11 cellular contexts compared by ENCODE assay signal in the genomic region with DNA sequence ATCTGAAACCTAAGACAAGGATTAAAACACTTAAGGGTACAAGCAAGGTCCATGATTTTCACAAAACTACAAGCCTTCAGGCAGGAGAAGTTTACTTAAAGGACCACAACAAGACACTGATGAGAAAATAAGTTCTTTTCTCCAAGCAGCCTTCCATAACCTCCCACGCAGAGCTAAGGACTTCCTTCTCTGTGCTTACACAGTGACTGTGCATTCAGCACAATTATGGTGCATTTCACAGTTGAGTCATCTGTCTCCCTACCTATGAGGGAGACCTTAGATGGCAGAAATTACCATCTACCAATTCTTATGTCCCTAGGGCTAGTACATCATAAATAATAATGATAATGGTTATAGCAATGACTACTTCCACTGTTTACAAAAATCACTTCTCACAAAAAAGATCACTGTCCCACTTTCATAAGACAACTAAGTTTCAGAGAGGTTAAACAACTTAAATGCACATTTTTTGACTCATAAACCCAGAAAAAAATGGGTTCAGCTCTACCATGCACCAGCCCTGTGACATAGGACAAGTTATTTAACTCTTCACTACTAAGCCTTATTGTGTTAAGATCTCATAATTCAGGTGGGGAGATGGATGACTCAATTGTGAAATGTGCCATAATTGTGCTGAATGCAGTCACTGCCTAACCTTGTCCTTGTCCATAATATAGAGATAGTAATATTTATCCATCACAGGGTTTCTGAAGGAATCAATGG. TPM values are rescaled to one million over a fixed set of nuclear protein-coding genes. Genes with fewer than 3 reads are reported as not detected.
A peak's percentile ranks its signal among the peaks of the same experiment; 100 is the strongest.
DNase-seq lines count a peak whose midpoint lies in the region; ATAC-seq, FAIRE-seq and TF ChIP-seq lines count a peak whose summit lies in the region.
"Had no signal": no experiment of that assay in that cellular context is flagged by ENCODE, and none has a peak within 500 bp of the region (broad histone marks: within the 10 kb centered on the region; RNA-seq: fewer than 3 reads in every experiment).

No MANE protein-coding gene starts in this region.

- peak; percentile 2 for DNase-seq in BJ (ENCODE audit: low read depth)
- no peak for DNase-seq in GM19239 (ENCODE audit: insufficient read length, low spot score)
- peak; percentile 31 for DNase-seq in HK-2 (ENCODE audit: unreplicated experiment)
- peak; percentile 74 for DNase-seq in fibroblast of mammary gland (ENCODE audit: low read depth)
- no peak for DNase-seq in HCEC 1CT
- DNase-seq in body of pancreas: no peak
- no peak for DNase-seq in islet precursor cell
- DNase-seq in NCI-H2227 treated with DMSO at 0.1 percent for 48 hours (lab: John Stamatoyannopoulos, UW): no peak
- DNase-seq: activated T-cell treated with anti-CD3 and anti-CD28 coated beads, Interleukin-2, amount 50 U/mL, for 48 hours; foreskin melanocyte; Right ventricle myocardium superior had no signal

- no peak for ATAC-seq in body of pancreas

- no peak for TF ChIP-seq POLR2A in body of pancreas (IDR thresholded peaks at IDR 0.05)

- FAIRE-seq in GM19239 (lab: Jason Lieb, UNC): peak; percentile 31

- no peaks in the 10 kb centered on the region for H3K9me3 ChIP-seq in body of pancreas

- intact Hi-C loops in body of pancreas (cut with DNase I): no loop called here

- H3K4me3 ChIP-seq in BJ (ENCODE audit: low read depth, low read length): no peak overlapping the region
- no peak overlapping the region for H3K4me3 ChIP-seq in fibroblast of mammary gland (ENCODE audit: control insufficient read depth, low read depth, low read length)
- no peak overlapping the region for H3K4me3 ChIP-seq in body of pancreas

- H3K27me3 ChIP-seq in BJ (ENCODE audit: control insufficient read depth, insufficient read depth, low read length): no peaks in the 10 kb centered on the region
- no peaks in the 10 kb centered on the region for H3K27me3 ChIP-seq in body of pancreas

- TF ChIP-seq CTCF in BJ (IDR thresholded peaks at IDR 0.05; ENCODE audit: insufficient read depth, low read depth, low read length) (no peak), fibroblast of mammary gland (conservative IDR thresholded peaks at IDR 0.05; ENCODE audit: control insufficient read depth, insufficient read depth, low read depth, low read length) (no peak), body of pancreas (IDR thresholded peaks at IDR 0.05) (no peak)

- 78 to 100% methylated on average over 1 of the region's 1 CpG for WGBS in body of pancreas, 2 donors

- CTCF ChIA-PET in BJ (lab: Yijun Ruan, JAX): no interaction called here

- H3K36me3 ChIP-seq in BJ (ENCODE audit: control insufficient read depth, insufficient read depth, low read length): no peaks in the 10 kb centered on the region
- H3K36me3 ChIP-seq in body of pancreas (replicated peaks in 1 of 2; ENCODE audit: insufficient read depth in 1 of 2, low read depth in 2 of 2): peaks cover 0 to 4% of the 10 kb centered on the region in 2 donors

- H3K4me1 ChIP-seq in body of pancreas: peaks cover 18% of the 10 kb centered on the region

- POLR2A ChIA-PET in BJ (lab: Charles Lee): no interaction called here

- no peak overlapping the region for H3K27ac ChIP-seq in body of pancreas

RNA-seq across cellular contexts. Expression of gene TARBP1, which starts 45.3 kb away (rescaled TPM):
- 7.4 and 11.7 TPM in 2 replicates for polyA plus RNA-seq in BJ (2011; rRNA removed)
- polyA minus RNA-seq in BJ (2011; rRNA and poly(A)+ RNA removed): 5.1 and 6.5 TPM in 2 replicates
- 10 to 100 TPM; 30.6 to 32.0 TPM for total RNA-seq in body of pancreas

Comparison
In these comparisons a context has a peak if more than half of its experiments do, and no peak if none do; other contexts are left out.
1. DNase-seq: peak in BJ (single experiment), HK-2 (single experiment) and fibroblast of mammary gland (single experiment); none in GM19239 (single experiment), HCEC 1CT (single experiment), body of pancreas (0 of 4), islet precursor cell (single experiment) and NCI-H2227 treated with DMSO at 0.1 percent for 48 hours (single experiment).